ENCODE assay signal across 1 cellular context in the genomic region with DNA sequence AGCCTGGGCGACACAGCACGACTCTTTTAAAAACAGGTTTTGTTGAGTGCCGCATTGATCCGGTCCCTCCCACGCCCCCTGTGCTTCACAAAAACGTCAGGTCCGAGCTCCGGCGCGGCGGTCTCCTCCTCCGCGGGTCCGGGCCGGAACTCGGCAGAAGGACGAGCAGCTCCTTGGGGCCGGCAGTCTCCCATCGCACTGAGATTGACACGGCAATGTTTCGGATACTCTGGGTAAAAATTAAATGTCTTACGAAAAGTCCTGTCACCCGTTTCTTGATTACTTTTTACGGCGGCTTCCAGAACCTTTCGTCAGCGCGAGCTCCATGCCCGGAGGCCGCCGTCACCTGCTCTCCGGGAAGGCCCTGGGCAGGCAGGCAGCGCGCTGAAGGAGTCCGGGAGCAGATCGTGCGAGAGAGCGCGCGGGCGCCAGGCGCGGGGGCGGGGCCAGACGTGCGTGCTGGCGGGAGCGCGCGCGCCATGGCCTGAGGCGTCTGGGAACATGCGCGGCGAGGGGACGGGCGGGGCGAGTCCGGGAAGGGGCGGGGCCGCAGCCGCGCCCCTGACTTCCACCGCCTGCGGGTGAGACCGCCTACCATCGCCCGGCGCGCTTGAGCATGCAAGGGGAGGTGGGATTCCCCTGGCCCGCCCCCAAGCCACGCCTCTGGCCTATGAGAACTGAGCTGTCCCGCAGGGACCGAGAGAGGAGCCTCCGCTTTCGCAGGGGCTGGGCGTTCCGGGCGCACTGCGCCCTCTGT.
TF ChIP-seq lines count a peak whose summit lies in the region.

No MANE protein-coding gene starts in this region.

TF ChIP-seq in HEK293, 187 proteins besides CTCF, POLR2A, EP300 and RAD21 (continued from another document and continues in another):
- TF ChIP-seq, protein P1, sequence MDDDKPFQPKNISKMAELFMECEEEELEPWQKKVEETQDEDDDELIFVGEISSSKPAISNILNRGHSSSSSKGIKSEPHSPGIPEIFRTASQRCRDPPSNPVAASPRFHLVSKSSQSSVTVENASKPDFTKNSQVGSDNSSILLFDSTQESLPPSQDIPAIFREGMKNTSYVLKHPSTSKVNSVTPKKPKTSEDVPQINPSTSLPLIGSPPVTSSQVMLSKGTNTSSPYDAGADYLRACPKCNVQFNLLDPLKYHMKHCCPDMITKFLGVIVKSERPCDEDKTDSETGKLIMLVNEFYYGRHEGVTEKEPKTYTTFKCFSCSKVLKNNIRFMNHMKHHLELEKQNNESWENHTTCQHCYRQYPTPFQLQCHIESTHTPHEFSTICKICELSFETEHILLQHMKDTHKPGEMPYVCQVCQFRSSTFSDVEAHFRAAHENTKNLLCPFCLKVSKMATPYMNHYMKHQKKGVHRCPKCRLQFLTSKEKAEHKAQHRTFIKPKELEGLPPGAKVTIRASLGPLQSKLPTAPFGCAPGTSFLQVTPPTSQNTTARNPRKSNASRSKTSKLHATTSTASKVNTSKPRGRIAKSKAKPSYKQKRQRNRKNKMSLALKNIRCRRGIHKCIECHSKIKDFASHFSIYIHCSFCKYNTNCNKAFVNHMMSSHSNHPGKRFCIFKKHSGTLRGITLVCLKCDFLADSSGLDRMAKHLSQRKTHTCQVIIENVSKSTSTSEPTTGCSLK (tag by site-specific recombination; IDR thresholded peaks at IDR 0.05), result no peak
- TF ChIP-seq ZNF791 (tag by site-specific recombination; IDR thresholded peaks at IDR 0.05), result no peak
- TF ChIP-seq ZNF48 (tag by site-specific recombination; IDR thresholded peaks at IDR 0.05), result no peak
- no peak for TF ChIP-seq ZNF354C (tag by site-specific recombination; IDR thresholded peaks at IDR 0.05; ENCODE audit: borderline replicate concordance, low read depth)
- peak; percentile 94 for TF ChIP-seq ZNF335 (tag by site-specific recombination; conservative IDR thresholded peaks at IDR 0.05)
- no peak for TF ChIP-seq ZNF221 (tag by site-specific recombination; IDR thresholded peaks at IDR 0.05; ENCODE audit: borderline replicate concordance)
- peak; percentile 57; the same call in 1 of the 2 replicates for TF ChIP-seq YY1 (tag by site-specific recombination; IDR thresholded peaks at IDR 0.05)
- TF ChIP-seq ZNF121 (tag by site-specific recombination; IDR thresholded peaks at IDR 0.05), result peak; percentile 98
- no peak for TF ChIP-seq ZNF311 (tag by site-specific recombination; IDR thresholded peaks at IDR 0.05; ENCODE audit: borderline replicate concordance)
- TF ChIP-seq, protein P2, sequence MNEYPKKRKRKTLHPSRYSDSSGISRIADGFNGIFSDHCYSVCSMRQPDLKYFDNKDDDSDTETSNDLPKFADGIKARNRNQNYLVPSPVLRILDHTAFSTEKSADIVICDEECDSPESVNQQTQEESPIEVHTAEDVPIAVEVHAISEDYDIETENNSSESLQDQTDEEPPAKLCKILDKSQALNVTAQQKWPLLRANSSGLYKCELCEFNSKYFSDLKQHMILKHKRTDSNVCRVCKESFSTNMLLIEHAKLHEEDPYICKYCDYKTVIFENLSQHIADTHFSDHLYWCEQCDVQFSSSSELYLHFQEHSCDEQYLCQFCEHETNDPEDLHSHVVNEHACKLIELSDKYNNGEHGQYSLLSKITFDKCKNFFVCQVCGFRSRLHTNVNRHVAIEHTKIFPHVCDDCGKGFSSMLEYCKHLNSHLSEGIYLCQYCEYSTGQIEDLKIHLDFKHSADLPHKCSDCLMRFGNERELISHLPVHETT (tag by site-specific recombination; IDR thresholded peaks at IDR 0.05), result peak; percentile 37; the same call in 1 of the 2 replicates
- no peak for TF ChIP-seq ZNF341 (tag by site-specific recombination; IDR thresholded peaks at IDR 0.05; ENCODE audit: low read depth)
- no peak for TF ChIP-seq WT1 (tag by site-specific recombination; IDR thresholded peaks at IDR 0.05)
- TF ChIP-seq KLF8 (tag by site-specific recombination; IDR thresholded peaks at IDR 0.05), result peak; percentile 89
- no peak for TF ChIP-seq ZNF211 (tag by site-specific recombination; IDR thresholded peaks at IDR 0.05; ENCODE audit: low read depth)
- TF ChIP-seq, protein P3, sequence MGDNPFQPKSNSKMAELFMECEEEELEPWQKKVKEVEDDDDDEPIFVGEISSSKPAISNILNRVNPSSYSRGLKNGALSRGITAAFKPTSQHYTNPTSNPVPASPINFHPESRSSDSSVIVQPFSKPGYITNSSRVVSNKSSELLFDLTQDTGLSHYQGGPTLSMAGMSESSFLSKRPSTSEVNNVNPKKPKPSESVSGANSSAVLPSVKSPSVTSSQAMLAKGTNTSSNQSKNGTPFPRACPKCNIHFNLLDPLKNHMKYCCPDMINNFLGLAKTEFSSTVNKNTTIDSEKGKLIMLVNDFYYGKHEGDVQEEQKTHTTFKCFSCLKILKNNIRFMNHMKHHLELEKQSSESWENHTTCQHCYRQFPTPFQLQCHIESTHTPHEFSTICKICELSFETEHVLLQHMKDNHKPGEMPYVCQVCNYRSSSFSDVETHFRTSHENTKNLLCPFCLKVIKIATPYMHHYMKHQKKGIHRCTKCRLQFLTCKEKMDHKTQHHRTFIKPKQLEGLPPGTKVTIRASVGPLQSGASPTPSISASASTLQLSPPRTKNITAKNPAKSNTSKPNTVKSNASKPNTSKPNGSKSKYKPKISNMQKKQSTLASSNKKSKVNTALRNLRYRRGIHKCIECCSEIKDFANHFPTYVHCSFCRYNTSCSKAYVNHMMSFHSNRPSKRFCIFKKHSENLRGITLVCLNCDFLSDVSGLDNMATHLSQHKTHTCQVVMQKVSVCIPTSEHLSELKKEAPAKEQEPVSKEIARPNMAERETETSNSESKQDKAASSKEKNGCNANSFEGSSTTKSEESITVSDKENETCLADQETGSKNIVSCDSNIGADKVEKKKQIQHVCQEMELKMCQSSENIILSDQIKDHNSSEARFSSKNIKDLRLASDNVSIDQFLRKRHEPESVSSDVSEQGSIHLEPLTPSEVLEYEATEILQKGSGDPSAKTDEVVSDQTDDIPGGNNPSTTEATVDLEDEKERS (tag by site-specific recombination; IDR thresholded peaks at IDR 0.05), result no peak
- TF ChIP-seq, protein P4, sequence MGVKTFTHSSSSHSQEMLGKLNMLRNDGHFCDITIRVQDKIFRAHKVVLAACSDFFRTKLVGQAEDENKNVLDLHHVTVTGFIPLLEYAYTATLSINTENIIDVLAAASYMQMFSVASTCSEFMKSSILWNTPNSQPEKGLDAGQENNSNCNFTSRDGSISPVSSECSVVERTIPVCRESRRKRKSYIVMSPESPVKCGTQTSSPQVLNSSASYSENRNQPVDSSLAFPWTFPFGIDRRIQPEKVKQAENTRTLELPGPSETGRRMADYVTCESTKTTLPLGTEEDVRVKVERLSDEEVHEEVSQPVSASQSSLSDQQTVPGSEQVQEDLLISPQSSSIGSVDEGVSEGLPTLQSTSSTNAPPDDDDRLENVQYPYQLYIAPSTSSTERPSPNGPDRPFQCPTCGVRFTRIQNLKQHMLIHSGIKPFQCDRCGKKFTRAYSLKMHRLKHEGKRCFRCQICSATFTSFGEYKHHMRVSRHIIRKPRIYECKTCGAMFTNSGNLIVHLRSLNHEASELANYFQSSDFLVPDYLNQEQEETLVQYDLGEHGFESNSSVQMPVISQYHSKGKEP (tag by site-specific recombination; IDR thresholded peaks at IDR 0.05), result no peak; the same call in 1 of the 2 replicates
- TF ChIP-seq GLI2 (tag by site-specific recombination; IDR thresholded peaks at IDR 0.05; ENCODE audit: borderline replicate concordance, low read depth), result no peak
- no peak for TF ChIP-seq ZNF549 (tag by site-specific recombination; IDR thresholded peaks at IDR 0.05)
- no peak for TF ChIP-seq ZNF621 (tag by site-specific recombination; IDR thresholded peaks at IDR 0.05)
- TF ChIP-seq ZSCAN30 (tag by site-specific recombination; IDR thresholded peaks at IDR 0.05), result peak; percentile 88
- TF ChIP-seq, protein P5, sequence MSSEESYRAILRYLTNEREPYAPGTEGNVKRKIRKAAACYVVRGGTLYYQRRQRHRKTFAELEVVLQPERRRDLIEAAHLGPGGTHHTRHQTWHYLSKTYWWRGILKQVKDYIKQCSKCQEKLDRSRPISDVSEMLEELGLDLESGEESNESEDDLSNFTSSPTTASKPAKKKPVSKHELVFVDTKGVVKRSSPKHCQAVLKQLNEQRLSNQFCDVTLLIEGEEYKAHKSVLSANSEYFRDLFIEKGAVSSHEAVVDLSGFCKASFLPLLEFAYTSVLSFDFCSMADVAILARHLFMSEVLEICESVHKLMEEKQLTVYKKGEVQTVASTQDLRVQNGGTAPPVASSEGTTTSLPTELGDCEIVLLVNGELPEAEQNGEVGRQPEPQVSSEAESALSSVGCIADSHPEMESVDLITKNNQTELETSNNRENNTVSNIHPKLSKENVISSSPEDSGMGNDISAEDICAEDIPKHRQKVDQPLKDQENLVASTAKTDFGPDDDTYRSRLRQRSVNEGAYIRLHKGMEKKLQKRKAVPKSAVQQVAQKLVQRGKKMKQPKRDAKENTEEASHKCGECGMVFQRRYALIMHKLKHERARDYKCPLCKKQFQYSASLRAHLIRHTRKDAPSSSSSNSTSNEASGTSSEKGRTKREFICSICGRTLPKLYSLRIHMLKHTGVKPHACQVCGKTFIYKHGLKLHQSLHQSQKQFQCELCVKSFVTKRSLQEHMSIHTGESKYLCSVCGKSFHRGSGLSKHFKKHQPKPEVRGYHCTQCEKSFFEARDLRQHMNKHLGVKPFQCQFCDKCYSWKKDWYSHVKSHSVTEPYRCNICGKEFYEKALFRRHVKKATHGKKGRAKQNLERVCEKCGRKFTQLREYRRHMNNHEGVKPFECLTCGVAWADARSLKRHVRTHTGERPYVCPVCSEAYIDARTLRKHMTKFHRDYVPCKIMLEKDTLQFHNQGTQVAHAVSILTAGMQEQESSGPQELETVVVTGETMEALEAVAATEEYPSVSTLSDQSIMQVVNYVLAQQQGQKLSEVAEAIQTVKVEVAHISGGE (tag by site-specific recombination; conservative IDR thresholded peaks at IDR 0.05; ENCODE audit: low read depth), result peak; percentile 89
- no peak for TF ChIP-seq ZNF837 (tag by site-specific recombination; IDR thresholded peaks at IDR 0.05)
- TF ChIP-seq ZNF76 (tag by site-specific recombination; IDR thresholded peaks at IDR 0.05; ENCODE audit: borderline replicate concordance, low read depth), result peak; percentile 12; the same call in 1 of the 2 replicates
- TF ChIP-seq ZNF133 (tag by site-specific recombination; IDR thresholded peaks at IDR 0.05), result no peak
- peak; percentile 99 for TF ChIP-seq KLF10 (tag by site-specific recombination; IDR thresholded peaks at IDR 0.05)
- TF ChIP-seq ZBTB17 (tag by site-specific recombination; IDR thresholded peaks at IDR 0.05), result peak; percentile 78
- TF ChIP-seq ZNF391 (tag by site-specific recombination; IDR thresholded peaks at IDR 0.05; ENCODE audit: borderline replicate concordance, low read depth), result no peak
- no peak for TF ChIP-seq OSR2 (tag by site-specific recombination; IDR thresholded peaks at IDR 0.05)
- no peak for TF ChIP-seq ZNF558 (tag by site-specific recombination; IDR thresholded peaks at IDR 0.05)
- no peak for TF ChIP-seq ZNF248 (tag by site-specific recombination; IDR thresholded peaks at IDR 0.05)
- no peak for TF ChIP-seq ZNF658 (tag by site-specific recombination; IDR thresholded peaks at IDR 0.05)
- TF ChIP-seq, protein P6, sequence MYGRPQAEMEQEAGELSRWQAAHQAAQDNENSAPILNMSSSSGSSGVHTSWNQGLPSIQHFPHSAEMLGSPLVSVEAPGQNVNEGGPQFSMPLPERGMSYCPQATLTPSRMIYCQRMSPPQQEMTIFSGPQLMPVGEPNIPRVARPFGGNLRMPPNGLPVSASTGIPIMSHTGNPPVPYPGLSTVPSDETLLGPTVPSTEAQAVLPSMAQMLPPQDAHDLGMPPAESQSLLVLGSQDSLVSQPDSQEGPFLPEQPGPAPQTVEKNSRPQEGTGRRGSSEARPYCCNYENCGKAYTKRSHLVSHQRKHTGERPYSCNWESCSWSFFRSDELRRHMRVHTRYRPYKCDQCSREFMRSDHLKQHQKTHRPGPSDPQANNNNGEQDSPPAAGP (tag by site-specific recombination; IDR thresholded peaks at IDR 0.05), result peak; percentile 65; the same call in 1 of the 2 replicates
- TF ChIP-seq, protein P7, sequence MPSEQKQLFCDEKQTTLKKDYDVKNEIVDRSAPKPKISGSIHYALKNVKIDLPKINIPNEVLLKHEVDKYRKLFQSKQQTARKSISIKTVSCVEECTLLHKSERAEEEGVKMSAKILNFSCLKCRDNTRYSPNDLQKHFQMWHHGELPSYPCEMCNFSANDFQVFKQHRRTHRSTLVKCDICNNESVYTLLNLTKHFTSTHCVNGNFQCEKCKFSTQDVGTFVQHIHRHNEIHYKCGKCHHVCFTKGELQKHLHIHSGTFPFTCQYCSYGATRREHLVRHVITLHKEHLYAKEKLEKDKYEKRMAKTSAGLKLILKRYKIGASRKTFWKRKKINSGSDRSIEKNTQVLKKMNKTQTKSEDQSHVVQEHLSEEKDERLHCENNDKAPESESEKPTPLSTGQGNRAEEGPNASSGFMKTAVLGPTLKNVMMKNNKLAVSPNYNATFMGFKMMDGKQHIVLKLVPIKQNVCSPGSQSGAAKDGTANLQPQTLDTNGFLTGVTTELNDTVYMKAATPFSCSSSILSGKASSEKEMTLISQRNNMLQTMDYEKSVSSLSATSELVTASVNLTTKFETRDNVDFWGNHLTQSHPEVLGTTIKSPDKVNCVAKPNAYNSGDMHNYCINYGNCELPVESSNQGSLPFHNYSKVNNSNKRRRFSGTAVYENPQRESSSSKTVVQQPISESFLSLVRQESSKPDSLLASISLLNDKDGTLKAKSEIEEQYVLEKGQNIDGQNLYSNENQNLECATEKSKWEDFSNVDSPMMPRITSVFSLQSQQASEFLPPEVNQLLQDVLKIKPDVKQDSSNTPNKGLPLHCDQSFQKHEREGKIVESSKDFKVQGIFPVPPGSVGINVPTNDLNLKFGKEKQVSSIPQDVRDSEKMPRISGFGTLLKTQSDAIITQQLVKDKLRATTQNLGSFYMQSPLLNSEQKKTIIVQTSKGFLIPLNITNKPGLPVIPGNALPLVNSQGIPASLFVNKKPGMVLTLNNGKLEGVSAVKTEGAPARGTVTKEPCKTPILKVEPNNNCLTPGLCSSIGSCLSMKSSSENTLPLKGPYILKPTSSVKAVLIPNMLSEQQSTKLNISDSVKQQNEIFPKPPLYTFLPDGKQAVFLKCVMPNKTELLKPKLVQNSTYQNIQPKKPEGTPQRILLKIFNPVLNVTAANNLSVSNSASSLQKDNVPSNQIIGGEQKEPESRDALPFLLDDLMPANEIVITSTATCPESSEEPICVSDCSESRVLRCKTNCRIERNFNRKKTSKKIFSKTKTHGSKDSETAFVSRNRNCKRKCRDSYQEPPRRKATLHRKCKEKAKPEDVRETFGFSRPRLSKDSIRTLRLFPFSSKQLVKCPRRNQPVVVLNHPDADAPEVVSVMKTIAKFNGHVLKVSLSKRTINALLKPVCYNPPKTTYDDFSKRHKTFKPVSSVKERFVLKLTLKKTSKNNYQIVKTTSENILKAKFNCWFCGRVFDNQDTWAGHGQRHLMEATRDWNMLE (tag by site-specific recombination; conservative IDR thresholded peaks at IDR 0.05; ENCODE audit: low read depth), result 0 out of 2 replicates have a peak, but pooled peaks have one; percentile 12
- TF ChIP-seq ZNF571 (tag by site-specific recombination; IDR thresholded peaks at IDR 0.05), result no peak
